In genomic region chr9:113898596-113898995, GRCh38 we compare ENCODE assay signal across 25 cellular contexts. TPM values are rescaled to one million over a fixed set of nuclear protein-coding genes. Genes with fewer than 3 reads are reported as not detected.
A peak's percentile ranks its signal among the peaks of the same experiment; 100 is the strongest.
DNase-seq lines count a peak whose midpoint lies in the region; ATAC-seq, FAIRE-seq and TF ChIP-seq lines count a peak whose summit lies in the region.
"Had no signal": no experiment of that assay in that cellular context is flagged by ENCODE, and none has a peak within 500 bp of the region (broad histone marks: within the 10 kb centered on the region; RNA-seq: fewer than 3 reads in every experiment).

No MANE protein-coding gene starts in this region.

- no peak overlapping the region for H3K27ac Mint-ChIP-seq in activated CD8-positive, alpha-beta T cell treated with anti-CD3 and anti-CD28 coated beads, Interleukin-2, amount 10 ng/mL, durations not matched to agents 7 days and 5 days
- H3K27ac Mint-ChIP-seq in activated CD8-positive, alpha-beta T cell treated with anti-CD3 and anti-CD28 coated beads for 36 hours: no peak overlapping the region
- H3K27ac Mint-ChIP-seq: GM23338, H9, HFFc6 had no signal

- POLR2A ChIA-PET in activated CD8-positive, alpha-beta T cell treated with anti-CD3 and anti-CD28 coated beads, Interleukin-2, amount 10 ng/mL, durations not matched to agents 7 days and 5 days (lab: Charles Lee): no interaction called here
- POLR2A ChIA-PET in activated CD8-positive, alpha-beta T cell treated with anti-CD3 and anti-CD28 coated beads for 36 hours (lab: Charles Lee): no interaction called here

- peaks cover 7% of the 10 kb centered on the region for H3K27me3 Mint-ChIP-seq in activated CD8-positive, alpha-beta T cell treated with anti-CD3 and anti-CD28 coated beads, Interleukin-2, amount 10 ng/mL, durations not matched to agents 7 days and 5 days (ENCODE audit: low read depth)
- no peaks in the 10 kb centered on the region for H3K27me3 Mint-ChIP-seq in activated CD8-positive, alpha-beta T cell treated with anti-CD3 and anti-CD28 coated beads for 36 hours

- no peak overlapping the region for H3K4me3 ChIP-seq in kidney epithelial cell (ENCODE audit: low read depth, low read length)
- H3K4me3 ChIP-seq: GM12878, GM23338, MG63 had no signal

- DNase-seq in activated CD8-positive, alpha-beta T cell treated with anti-CD3 and anti-CD28 coated beads, Interleukin-2, amount 10 ng/mL, durations not matched to agents 7 days and 5 days: peak; percentile 3
- DNase-seq in activated CD8-positive, alpha-beta T cell treated with anti-CD3 and anti-CD28 coated beads for 36 hours: no peak
- DNase-seq in RCC 7860 (ENCODE audit: low spot score) (peak; percentile 61), kidney epithelial cell (ENCODE audit: low read depth) (peak; percentile 50), mucosa of gallbladder (ENCODE audit: low spot score) (peak; percentile 7), NCI-H128 (lab: John Stamatoyannopoulos, UW; ENCODE audit: unreplicated experiment) (no peak), NCI-H774 (lab: John Stamatoyannopoulos, UW) (no peak), COLO668 (lab: John Stamatoyannopoulos, UW; ENCODE audit: unreplicated experiment) (no peak)
- DNase-seq: 8988T, H9, HFFc6, IMR-90, KG1, MG63, NCI-H1105 treated with DMSO at 0.1 percent for 48 hours, NCI-H1694, NCI-H2029 treated with DMSO at 0.1 percent for 48 hours, NCI-H446 treated with DMSO at 0.1 percent for 48 hours, NCI-H526 treated with DMSO at 0.1 percent for 48 hours had no signal

- no peak for TF ChIP-seq CTCF in activated CD8-positive, alpha-beta T cell treated with anti-CD3 and anti-CD28 coated beads for 36 hours (IDR thresholded peaks at IDR 0.05)
- no peak for TF ChIP-seq CTCF in kidney epithelial cell (IDR thresholded peaks at IDR 0.05; ENCODE audit: insufficient read depth, low read length, poor library complexity, severe bottlenecking)

- H3K4me1 Mint-ChIP-seq in activated CD8-positive, alpha-beta T cell treated with anti-CD3 and anti-CD28 coated beads, Interleukin-2, amount 10 ng/mL, durations not matched to agents 7 days and 5 days (ENCODE audit: low read depth): no peaks in the 10 kb centered on the region
- H3K4me1 Mint-ChIP-seq in activated CD8-positive, alpha-beta T cell treated with anti-CD3 and anti-CD28 coated beads for 36 hours (ENCODE audit: low read depth): no peaks in the 10 kb centered on the region

- H3K36me3 ChIP-seq in kidney epithelial cell (ENCODE audit: control insufficient read depth, insufficient read depth, low read length): no peaks in the 10 kb centered on the region
- H3K36me3 ChIP-seq: MG63 had no signal

- peak; percentile 87 for FAIRE-seq in RCC 7860 (lab: Jason Lieb, UNC)
- FAIRE-seq: G401.6, GM12878 had no signal

- ATAC-seq in activated CD8-positive, alpha-beta T cell treated with anti-CD3 and anti-CD28 coated beads, Interleukin-2, amount 10 ng/mL, durations not matched to agents 7 days and 5 days: no peak
- no peak for ATAC-seq in activated CD8-positive, alpha-beta T cell treated with anti-CD3 and anti-CD28 coated beads for 36 hours
- ATAC-seq: GM12878, GM23338, Panc1, SK-N-SH treated with all-trans-retinoic acid at 6 μM for 48 hours had no signal

- no peak overlapping the region for H3K4me3 Mint-ChIP-seq in activated CD8-positive, alpha-beta T cell treated with anti-CD3 and anti-CD28 coated beads, Interleukin-2, amount 10 ng/mL, durations not matched to agents 7 days and 5 days
- H3K4me3 Mint-ChIP-seq in activated CD8-positive, alpha-beta T cell treated with anti-CD3 and anti-CD28 coated beads for 36 hours: no peak overlapping the region
- H3K4me3 Mint-ChIP-seq: GM23338, H9, HFFc6 had no signal

- CTCF ChIA-PET in activated CD8-positive, alpha-beta T cell treated with anti-CD3 and anti-CD28 coated beads, Interleukin-2, amount 10 ng/mL, durations not matched to agents 7 days and 5 days (lab: Charles Lee): no interaction called here
- CTCF ChIA-PET in activated CD8-positive, alpha-beta T cell treated with anti-CD3 and anti-CD28 coated beads for 36 hours (lab: Charles Lee): interaction anchor here (1.0 to 1.6 kb wide), 2 partner anchors 11 to 21 kb away, joined by 3 read pairs; no protein-coding TSS in a partner anchor

- H3K36me3 Mint-ChIP-seq in activated CD8-positive, alpha-beta T cell treated with anti-CD3 and anti-CD28 coated beads, Interleukin-2, amount 10 ng/mL, durations not matched to agents 7 days and 5 days (ENCODE audit: low read depth): no peaks in the 10 kb centered on the region
- no peaks in the 10 kb centered on the region for H3K36me3 Mint-ChIP-seq in activated CD8-positive, alpha-beta T cell treated with anti-CD3 and anti-CD28 coated beads for 36 hours (ENCODE audit: low read depth)

- no peaks in the 10 kb centered on the region for H3K27me3 ChIP-seq in kidney epithelial cell (ENCODE audit: control insufficient read depth, insufficient read depth, low read length)
- H3K27me3 ChIP-seq: MG63 had no signal

- H3K9me3 Mint-ChIP-seq in activated CD8-positive, alpha-beta T cell treated with anti-CD3 and anti-CD28 coated beads, Interleukin-2, amount 10 ng/mL, durations not matched to agents 7 days and 5 days (ENCODE audit: insufficient read depth): no peaks in the 10 kb centered on the region
- no peaks in the 10 kb centered on the region for H3K9me3 Mint-ChIP-seq in activated CD8-positive, alpha-beta T cell treated with anti-CD3 and anti-CD28 coated beads for 36 hours
- H3K9me3 Mint-ChIP-seq: GM23338, HFFc6 had no signal

- intact Hi-C loops in activated CD8-positive, alpha-beta T cell treated with anti-CD3 and anti-CD28 coated beads for 36 hours (cut with micrococcal nuclease): no loop called here

RNA-seq across cellular contexts. Expression of gene ZNF618, which starts 22.5 kb away (rescaled TPM):
- under 1 TPM; 0.34 to 0.42 TPM for total RNA-seq in activated CD8-positive, alpha-beta T cell treated with anti-CD3 and anti-CD28 coated beads, Interleukin-2, amount 10 ng/mL, durations not matched to agents 7 days and 5 days
- under 1 TPM; 0.22 to 0.27 TPM for total RNA-seq in activated CD8-positive, alpha-beta T cell treated with anti-CD3 and anti-CD28 coated beads for 36 hours
- total RNA-seq in kidney epithelial cell: 12.1 and 13.6 TPM in 2 replicates
- total RNA-seq in mucosa of gallbladder: 26.6 TPM
- total RNA-seq: OCI-LY7 had no signal

Comparison
In these comparisons a context has a peak if more than half of its experiments do, and no peak if none do; other contexts are left out.
1. DNase-seq: peak in activated CD8-positive, alpha-beta T cell treated with anti-CD3 and anti-CD28 coated beads, Interleukin-2, amount 10 ng/mL, durations not matched to agents 7 days and 5 days (single experiment), RCC 7860 (single experiment), kidney epithelial cell (single experiment) and mucosa of gallbladder (single experiment); none in activated CD8-positive, alpha-beta T cell treated with anti-CD3 and anti-CD28 coated beads for 36 hours (single experiment), NCI-H128 (single experiment), NCI-H774 (single experiment) and COLO668 (single experiment).